In genomic region chr10:73889014-73889413, GRCh38 we compare ENCODE assay signal across 8 cellular contexts. TPM values are rescaled to one million over a fixed set of nuclear protein-coding genes. Genes with fewer than 3 reads are reported as not detected.
DNase-seq lines count a peak whose midpoint lies in the region; ATAC-seq and TF ChIP-seq lines count a peak whose summit lies in the region.

No MANE protein-coding gene starts in this region.

- DNase-seq in activated T-cell treated with anti-CD3 and anti-CD28 coated beads, Interleukin-2, amount 50 U/mL, for 72 hours, result peak; percentile 62 to 65
- DNase-seq in activated T-cell treated with anti-CD3 and anti-CD28 coated beads, Interleukin-2, amount 50 U/mL, for 1 hour, result no peak
- DNase-seq in NCI-H69 (lab: John Stamatoyannopoulos, UW) (peak; percentile 14), coronary artery (ENCODE audit: low spot score) (no peak), endothelial cell (ENCODE audit: low spot score) (no peak), HCEC 1CT (no peak)

- H3K27me3 ChIP-seq in neutrophil, result no peaks in the 10 kb centered on the region

- H3K36me3 Mint-ChIP-seq in activated T-cell treated with anti-CD3 and anti-CD28 coated beads, Interleukin-2, amount 50 U/mL, for 72 hours (ENCODE audit: insufficient read depth in 2 of 2), result no peaks in the 10 kb centered on the region
- no peaks in the 10 kb centered on the region for H3K36me3 Mint-ChIP-seq in endothelial cell (ENCODE audit: low read depth, unreplicated experiment)

- H3K4me3 ChIP-seq in coronary artery (no peak overlapping the region), neutrophil (ENCODE audit: low read depth in 1 of 2, low read length in 1 of 2) (no peak overlapping the region)

- no peak overlapping the region for H3K27ac Mint-ChIP-seq in activated T-cell treated with anti-CD3 and anti-CD28 coated beads, Interleukin-2, amount 50 U/mL, for 72 hours
- no peak overlapping the region for H3K27ac Mint-ChIP-seq in endothelial cell (ENCODE audit: unreplicated experiment)

- no peaks in the 10 kb centered on the region for H3K36me3 ChIP-seq in neutrophil

- H3K4me1 Mint-ChIP-seq in activated T-cell treated with anti-CD3 and anti-CD28 coated beads, Interleukin-2, amount 50 U/mL, for 72 hours (ENCODE audit: low read depth), result peaks cover 17% of the 10 kb centered on the region
- H3K4me1 Mint-ChIP-seq in endothelial cell (ENCODE audit: unreplicated experiment), result peaks cover 15% of the 10 kb centered on the region

- ATAC-seq in activated T-cell treated with anti-CD3 and anti-CD28 coated beads, Interleukin-2, amount 50 U/mL, for 72 hours (replicated peaks in 1 of 2), result peak; percentile 88 to 91
- ATAC-seq in GM18861 (IDR thresholded peaks at IDR 0.05; ENCODE audit: unreplicated experiment), result no peak

- peaks cover 27% of the 10 kb centered on the region for H3K27me3 Mint-ChIP-seq in activated T-cell treated with anti-CD3 and anti-CD28 coated beads, Interleukin-2, amount 50 U/mL, for 72 hours (ENCODE audit: low read depth)
- peaks cover 2% of the 10 kb centered on the region for H3K27me3 Mint-ChIP-seq in endothelial cell (ENCODE audit: unreplicated experiment)

- H3K9me3 ChIP-seq in neutrophil, result no peaks in the 10 kb centered on the region

- H3K27ac ChIP-seq in coronary artery, result peak overlapping the region; percentile 70 to 95
- peak overlapping the region; percentile 48 for H3K27ac ChIP-seq in neutrophil

- H3K9me3 Mint-ChIP-seq in activated T-cell treated with anti-CD3 and anti-CD28 coated beads, Interleukin-2, amount 50 U/mL, for 72 hours, result no peaks in the 10 kb centered on the region
- no peaks in the 10 kb centered on the region for H3K9me3 Mint-ChIP-seq in endothelial cell (ENCODE audit: unreplicated experiment)

- TF ChIP-seq CTCF in coronary artery (IDR thresholded peaks at IDR 0.05) (no peak), neutrophil (IDR thresholded peaks at IDR 0.05) (no peak), endothelial cell (IDR thresholded peaks at IDR 0.05; ENCODE audit: unreplicated experiment) (no peak)

- H3K4me1 ChIP-seq in neutrophil (ENCODE audit: control insufficient read depth in 1 of 2, insufficient read depth in 1 of 2, low read depth in 1 of 2, low read length in 1 of 2), result peaks cover 4 to 15% of the 10 kb centered on the region in 2 experiments

- H3K4me3 Mint-ChIP-seq in activated T-cell treated with anti-CD3 and anti-CD28 coated beads, Interleukin-2, amount 50 U/mL, for 72 hours, result no peak overlapping the region
- no peak overlapping the region for H3K4me3 Mint-ChIP-seq in endothelial cell (ENCODE audit: unreplicated experiment)

RNA-seq across cellular contexts. Expression of gene CAMK2G, which starts 14.7 kb away (rescaled TPM):
- total RNA-seq in activated T-cell treated with anti-CD3 and anti-CD28 coated beads, Interleukin-2, amount 50 U/mL, for 72 hours, result 10 to 100 TPM; 25.0 to 30.3 TPM
- 27.7 TPM for total RNA-seq in endothelial cell (ENCODE audit: unreplicated experiment)

RNA-seq across cellular contexts. Expression of gene PLAU, which starts 21.9 kb away (rescaled TPM):
- under 1 TPM; 0.43 to 0.44 TPM for total RNA-seq in activated T-cell treated with anti-CD3 and anti-CD28 coated beads, Interleukin-2, amount 50 U/mL, for 72 hours
- 19.5 TPM for total RNA-seq in endothelial cell (ENCODE audit: unreplicated experiment)

Comparison
In these comparisons a context has a peak if more than half of its experiments do, and no peak if none do; other contexts are left out.
1. DNase-seq: peak in activated T-cell treated with anti-CD3 and anti-CD28 coated beads, Interleukin-2, amount 50 U/mL, for 72 hours (2 of 2) and NCI-H69 (single experiment); none in activated T-cell treated with anti-CD3 and anti-CD28 coated beads, Interleukin-2, amount 50 U/mL, for 1 hour (single experiment), coronary artery (single experiment), endothelial cell (single experiment) and HCEC 1CT (single experiment).
2. RNA of gene PLAU, which starts 21.9 kb away (total RNA-seq): 19.5 TPM in endothelial cell (single experiment); 0.43 to 0.44 TPM in activated T-cell treated with anti-CD3 and anti-CD28 coated beads, Interleukin-2, amount 50 U/mL, for 72 hours; every median in the first group is over 10 times any median in the second.